16 cellular contexts compared by ENCODE assay signal in genomic region chr7:137109966-137110930, GRCh38.
DNase-seq lines count a peak whose midpoint lies in the region; ATAC-seq and TF ChIP-seq lines count a peak whose summit lies in the region.
"Had no signal": no experiment of that assay in that cellular context is flagged by ENCODE, and none has a peak within 500 bp of the region (broad histone marks: within the 10 kb centered on the region; RNA-seq: fewer than 3 reads in every experiment).

No MANE protein-coding gene starts in this region.

- DNase-seq in SK-N-SH (peak; percentile 43), hepatic stellate cell (ENCODE audit: low spot score) (peak; percentile 21), superior temporal gyrus (ENCODE audit: extremely low spot score) (peak; percentile 26), NCI-H526 (lab: John Stamatoyannopoulos, UW) (no peak), dermis blood vessel endothelial cell (no peak), cerebellar cortex (ENCODE audit: low spot score) (no peak)
- DNase-seq: activated naive CD4-positive, alpha-beta T cell treated with Interleukin-2 at 50 U/mL for 16 hours; body of pancreas; effector CD8-positive, alpha-beta T cell; Kasumi-1; mucosa of descending colon; NCI-H1694; NCI-H526 treated with DMSO at 0.1 percent for 48 hours had no signal

- WGBS in SK-N-SH (ENCODE audit: low lambda C conversion rate): 15% methylated on average over 5 of the region's 5 CpGs

- H3K79me2 ChIP-seq in SK-N-SH (ENCODE audit: insufficient read depth): no peaks in the 10 kb centered on the region

- no peak overlapping the region for H3K4me3 Mint-ChIP-seq in brain

- no peaks in the 10 kb centered on the region for H3K9me2 ChIP-seq in SK-N-SH

- TF ChIP-seq EP300 in SK-N-SH (IDR thresholded peaks at IDR 0.05; ENCODE audit: borderline replicate concordance in 1 of 2, low read depth in 1 of 2, low read length in 1 of 2): no peak

- peaks cover 17% of the 10 kb centered on the region for H3K27me3 Mint-ChIP-seq in brain

- H3K9me3 Mint-ChIP-seq in brain: peaks cover 3 to 10% (median 8%) of the 10 kb centered on the region in 5 experiments

- peak overlapping the region in 3 of 5 experiments; percentile 1 to 8 (median 7) for H3K27ac Mint-ChIP-seq in brain

- H3K4me2 ChIP-seq in SK-N-SH: no peak overlapping the region

- no peak overlapping the region for H3K9ac ChIP-seq in SK-N-SH

- no peaks in the 10 kb centered on the region for H3F3A ChIP-seq in SK-N-SH (replicated peaks; ENCODE audit: insufficient read depth)

- H3K27ac ChIP-seq in SK-N-SH (ENCODE audit: low read depth in 2 of 2, low read length in 1 of 2): no peak overlapping the region
- H3K27ac ChIP-seq: body of pancreas, suprapubic skin had no signal

- CTCF ChIA-PET in SK-N-SH (lab: Yijun Ruan, JAX): interaction anchor here (0.9 to 1.4 kb wide), 5 partner anchors 10 to 59 kb away, joined by 3 to 6 read pairs (median 4); no protein-coding TSS in a partner anchor

- no peaks in the 10 kb centered on the region for H3K27me3 ChIP-seq in SK-N-SH (ENCODE audit: insufficient read depth)
- H3K27me3 ChIP-seq: body of pancreas, suprapubic skin had no signal

- H3K4me1 ChIP-seq in SK-N-SH (ENCODE audit: control insufficient read depth in 1 of 2, insufficient read depth in 2 of 2, low read depth in 1 of 2, low read length in 1 of 2): no peaks in the 10 kb centered on the region; a peak in 1 of 4 replicates
- H3K4me1 ChIP-seq: body of pancreas, suprapubic skin had no signal

- no peak; the same call in 2 of the 3 replicates for ATAC-seq in SK-N-SH treated with all-trans-retinoic acid at 6 μM for 48 hours
- ATAC-seq: body of pancreas, mucosa of descending colon had no signal

- peaks cover 10% of the 10 kb centered on the region for H3K4me1 Mint-ChIP-seq in brain

- H2AFZ ChIP-seq in SK-N-SH (ENCODE audit: low read depth): no peak overlapping the region

- H3K4me3 ChIP-seq in SK-N-SH (ENCODE audit: low read depth in 2 of 2, low read length in 1 of 2): no peak overlapping the region
- H3K4me3 ChIP-seq: body of pancreas, mucosa of descending colon, suprapubic skin had no signal

- no peaks in the 10 kb centered on the region for H4K20me1 ChIP-seq in SK-N-SH (ENCODE audit: insufficient read depth)

- no peaks in the 10 kb centered on the region for H3K36me3 ChIP-seq in SK-N-SH (replicated peaks in 1 of 2; ENCODE audit: control insufficient read depth in 1 of 2, insufficient read depth in 2 of 2, low read length in 1 of 2)
- H3K36me3 ChIP-seq: suprapubic skin had no signal

- TF ChIP-seq CTCF in SK-N-SH (IDR thresholded peaks at IDR 0.05) (no peak), brain (conservative IDR thresholded peaks at IDR 0.05) (peak in 1 of 2 experiments; percentile 23)

- H3K36me3 Mint-ChIP-seq in brain: no peaks in the 10 kb centered on the region

- no peaks in the 10 kb centered on the region for H3K9me3 ChIP-seq in SK-N-SH
- H3K9me3 ChIP-seq: body of pancreas had no signal

- no peak for TF ChIP-seq RAD21 in SK-N-SH (IDR thresholded peaks at IDR 0.05; ENCODE audit: low read length)

- POLR2A ChIA-PET in SK-N-SH (lab: Yijun Ruan, JAX): no interaction called here

TF ChIP-seq in SK-N-SH, 30 proteins besides CTCF, POLR2A, EP300 and RAD21:
- TF ChIP-seq SIN3A (IDR thresholded peaks at IDR 0.05; ENCODE audit: borderline replicate concordance, low read depth, low read length) (no peak), GATA2 (CRISPR knock-in tag; IDR thresholded peaks at IDR 0.05) (peak; percentile 28; the same call in 1 of the 2 replicates), USF1 (IDR thresholded peaks at IDR 0.05; ENCODE audit: borderline replicate concordance, low read depth) (no peak)

TF ChIP-seq in SK-N-SH treated with all-trans-retinoic acid at 6 μM for 48 hours, 23 proteins besides CTCF, POLR2A, EP300 and RAD21:
- TF ChIP-seq ESRRG (CRISPR knock-in tag; IDR thresholded peaks at IDR 0.05) (no peak), CSDC2 (CRISPR knock-in tag; IDR thresholded peaks at IDR 0.05) (no peak), ZC3H10 (CRISPR knock-in tag; IDR thresholded peaks at IDR 0.05) (no peak), BACH2 (CRISPR knock-in tag; IDR thresholded peaks at IDR 0.05; ENCODE audit: borderline replicate concordance) (no peak), TSHZ2 (CRISPR knock-in tag; IDR thresholded peaks at IDR 0.05) (no peak), SNAI2 (CRISPR knock-in tag; IDR thresholded peaks at IDR 0.05) (no peak), RARB (CRISPR knock-in tag; IDR thresholded peaks at IDR 0.05) (no peak), CSRNP3 (CRISPR knock-in tag; IDR thresholded peaks at IDR 0.05) (no peak)

Comparison
In these comparisons a context has a peak if more than half of its experiments do, and no peak if none do; other contexts are left out.
1. DNase-seq: peak in SK-N-SH (single experiment), hepatic stellate cell (single experiment) and superior temporal gyrus (single experiment); none in NCI-H526 (0 of 2), dermis blood vessel endothelial cell (single experiment) and cerebellar cortex (single experiment).